1 cellular context compared by ENCODE assay signal in the genomic region with DNA sequence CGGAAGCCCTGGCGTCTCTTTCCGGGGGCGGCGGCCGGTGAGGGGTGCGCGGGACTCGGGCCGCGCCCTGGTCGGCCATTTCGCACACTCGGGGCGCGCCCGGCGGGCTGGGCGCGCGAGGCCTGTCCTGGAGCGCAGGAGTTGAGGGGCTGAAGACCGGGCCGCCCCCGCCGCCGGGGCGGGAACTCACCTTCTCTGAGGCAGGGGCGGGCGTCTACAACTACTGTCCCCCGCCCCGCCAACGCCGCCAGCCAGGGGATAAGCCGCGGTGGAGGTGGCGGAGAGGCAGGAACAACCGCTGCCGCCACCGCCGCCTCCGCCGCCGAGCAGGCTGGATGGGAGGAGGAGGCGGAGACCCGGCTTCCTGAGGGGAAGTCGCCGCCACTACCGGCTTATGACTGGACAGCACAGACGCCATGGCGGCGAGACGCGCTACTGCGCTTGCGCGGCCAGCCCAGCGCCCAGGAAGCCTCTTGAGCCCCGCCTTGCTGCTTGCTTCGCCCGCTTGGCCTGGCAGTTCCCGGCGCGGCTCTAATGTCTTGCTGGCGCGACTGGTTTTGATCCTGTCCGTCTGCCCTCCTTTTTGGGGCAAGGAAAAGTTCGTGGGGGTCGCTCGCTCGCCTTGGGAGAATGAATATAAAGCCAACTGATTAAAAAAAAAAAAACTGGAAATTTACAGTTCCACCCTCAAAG.
TF ChIP-seq lines count a peak whose summit lies in the region.

Gene KRCC1, minus strand, starts transcription at position 348 of the 693 bp plus-strand sequence. CDS start 27,220 bp downstream, outside the sequence.

TF ChIP-seq in GM12878, 131 proteins besides CTCF, POLR2A, EP300 and RAD21 (continued from another document):
- TF ChIP-seq RUNX3 (IDR thresholded peaks at IDR 0.05; ENCODE audit: low read length), result 0 out of 2 replicates have a peak, but pooled peaks have one; percentile 11
- TF ChIP-seq STAT1 (conservative IDR thresholded peaks at IDR 0.05), result 0 out of 2 replicates have a peak, but pooled peaks have one; percentile 39
- TF ChIP-seq KDM1A (IDR thresholded peaks at IDR 0.05; ENCODE audit: borderline replicate concordance), result no peak
- peak; percentile 57; the same call in 1 of the 2 replicates for TF ChIP-seq GABPA (IDR thresholded peaks at IDR 0.05; ENCODE audit: low read depth)
- TF ChIP-seq, protein P1, sequence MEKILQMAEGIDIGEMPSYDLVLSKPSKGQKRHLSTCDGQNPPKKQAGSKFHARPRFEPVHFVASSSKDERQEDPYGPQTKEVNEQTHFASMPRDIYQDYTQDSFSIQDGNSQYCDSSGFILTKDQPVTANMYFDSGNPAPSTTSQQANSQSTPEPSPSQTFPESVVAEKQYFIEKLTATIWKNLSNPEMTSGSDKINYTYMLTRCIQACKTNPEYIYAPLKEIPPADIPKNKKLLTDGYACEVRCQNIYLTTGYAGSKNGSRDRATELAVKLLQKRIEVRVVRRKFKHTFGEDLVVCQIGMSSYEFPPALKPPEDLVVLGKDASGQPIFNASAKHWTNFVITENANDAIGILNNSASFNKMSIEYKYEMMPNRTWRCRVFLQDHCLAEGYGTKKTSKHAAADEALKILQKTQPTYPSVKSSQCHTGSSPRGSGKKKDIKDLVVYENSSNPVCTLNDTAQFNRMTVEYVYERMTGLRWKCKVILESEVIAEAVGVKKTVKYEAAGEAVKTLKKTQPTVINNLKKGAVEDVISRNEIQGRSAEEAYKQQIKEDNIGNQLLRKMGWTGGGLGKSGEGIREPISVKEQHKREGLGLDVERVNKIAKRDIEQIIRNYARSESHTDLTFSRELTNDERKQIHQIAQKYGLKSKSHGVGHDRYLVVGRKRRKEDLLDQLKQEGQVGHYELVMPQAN (conservative IDR thresholded peaks at IDR 0.05), result peak; percentile 85
- TF ChIP-seq, protein P2, sequence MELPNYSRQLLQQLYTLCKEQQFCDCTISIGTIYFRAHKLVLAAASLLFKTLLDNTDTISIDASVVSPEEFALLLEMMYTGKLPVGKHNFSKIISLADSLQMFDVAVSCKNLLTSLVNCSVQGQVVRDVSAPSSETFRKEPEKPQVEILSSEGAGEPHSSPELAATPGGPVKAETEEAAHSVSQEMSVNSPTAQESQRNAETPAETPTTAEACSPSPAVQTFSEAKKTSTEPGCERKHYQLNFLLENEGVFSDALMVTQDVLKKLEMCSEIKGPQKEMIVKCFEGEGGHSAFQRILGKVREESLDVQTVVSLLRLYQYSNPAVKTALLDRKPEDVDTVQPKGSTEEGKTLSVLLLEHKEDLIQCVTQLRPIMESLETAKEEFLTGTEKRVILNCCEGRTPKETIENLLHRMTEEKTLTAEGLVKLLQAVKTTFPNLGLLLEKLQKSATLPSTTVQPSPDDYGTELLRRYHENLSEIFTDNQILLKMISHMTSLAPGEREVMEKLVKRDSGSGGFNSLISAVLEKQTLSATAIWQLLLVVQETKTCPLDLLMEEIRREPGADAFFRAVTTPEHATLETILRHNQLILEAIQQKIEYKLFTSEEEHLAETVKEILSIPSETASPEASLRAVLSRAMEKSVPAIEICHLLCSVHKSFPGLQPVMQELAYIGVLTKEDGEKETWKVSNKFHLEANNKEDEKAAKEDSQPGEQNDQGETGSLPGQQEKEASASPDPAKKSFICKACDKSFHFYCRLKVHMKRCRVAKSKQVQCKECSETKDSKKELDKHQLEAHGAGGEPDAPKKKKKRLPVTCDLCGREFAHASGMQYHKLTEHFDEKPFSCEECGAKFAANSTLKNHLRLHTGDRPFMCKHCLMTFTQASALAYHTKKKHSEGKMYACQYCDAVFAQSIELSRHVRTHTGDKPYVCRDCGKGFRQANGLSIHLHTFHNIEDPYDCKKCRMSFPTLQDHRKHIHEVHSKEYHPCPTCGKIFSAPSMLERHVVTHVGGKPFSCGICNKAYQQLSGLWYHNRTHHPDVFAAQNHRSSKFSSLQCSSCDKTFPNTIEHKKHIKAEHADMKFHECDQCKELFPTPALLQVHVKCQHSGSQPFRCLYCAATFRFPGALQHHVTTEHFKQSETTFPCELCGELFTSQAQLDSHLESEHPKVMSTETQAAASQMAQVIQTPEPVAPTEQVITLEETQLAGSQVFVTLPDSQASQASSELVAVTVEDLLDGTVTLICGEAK (IDR thresholded peaks at IDR 0.05; ENCODE audit: borderline replicate concordance), result peak; percentile 18; the same call in 1 of the 2 replicates
- TF ChIP-seq, protein P3, sequence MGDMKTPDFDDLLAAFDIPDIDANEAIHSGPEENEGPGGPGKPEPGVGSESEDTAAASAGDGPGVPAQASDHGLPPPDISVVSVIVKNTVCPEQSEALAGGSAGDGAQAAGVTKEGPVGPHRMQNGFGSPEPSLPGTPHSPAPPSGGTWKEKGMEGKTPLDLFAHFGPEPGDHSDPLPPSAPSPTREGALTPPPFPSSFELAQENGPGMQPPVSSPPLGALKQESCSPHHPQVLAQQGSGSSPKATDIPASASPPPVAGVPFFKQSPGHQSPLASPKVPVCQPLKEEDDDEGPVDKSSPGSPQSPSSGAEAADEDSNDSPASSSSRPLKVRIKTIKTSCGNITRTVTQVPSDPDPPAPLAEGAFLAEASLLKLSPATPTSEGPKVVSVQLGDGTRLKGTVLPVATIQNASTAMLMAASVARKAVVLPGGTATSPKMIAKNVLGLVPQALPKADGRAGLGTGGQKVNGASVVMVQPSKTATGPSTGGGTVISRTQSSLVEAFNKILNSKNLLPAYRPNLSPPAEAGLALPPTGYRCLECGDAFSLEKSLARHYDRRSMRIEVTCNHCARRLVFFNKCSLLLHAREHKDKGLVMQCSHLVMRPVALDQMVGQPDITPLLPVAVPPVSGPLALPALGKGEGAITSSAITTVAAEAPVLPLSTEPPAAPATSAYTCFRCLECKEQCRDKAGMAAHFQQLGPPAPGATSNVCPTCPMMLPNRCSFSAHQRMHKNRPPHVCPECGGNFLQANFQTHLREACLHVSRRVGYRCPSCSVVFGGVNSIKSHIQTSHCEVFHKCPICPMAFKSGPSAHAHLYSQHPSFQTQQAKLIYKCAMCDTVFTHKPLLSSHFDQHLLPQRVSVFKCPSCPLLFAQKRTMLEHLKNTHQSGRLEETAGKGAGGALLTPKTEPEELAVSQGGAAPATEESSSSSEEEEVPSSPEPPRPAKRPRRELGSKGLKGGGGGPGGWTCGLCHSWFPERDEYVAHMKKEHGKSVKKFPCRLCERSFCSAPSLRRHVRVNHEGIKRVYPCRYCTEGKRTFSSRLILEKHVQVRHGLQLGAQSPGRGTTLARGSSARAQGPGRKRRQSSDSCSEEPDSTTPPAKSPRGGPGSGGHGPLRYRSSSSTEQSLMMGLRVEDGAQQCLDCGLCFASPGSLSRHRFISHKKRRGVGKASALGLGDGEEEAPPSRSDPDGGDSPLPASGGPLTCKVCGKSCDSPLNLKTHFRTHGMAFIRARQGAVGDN (IDR thresholded peaks at IDR 0.05), result 0 out of 2 replicates have a peak, but pooled peaks have one; percentile 50
- TF ChIP-seq HDAC6 (IDR thresholded peaks at IDR 0.05; ENCODE audit: unreplicated experiment), result peak; percentile 82
- no peak for TF ChIP-seq TCF7 (IDR thresholded peaks at IDR 0.05; ENCODE audit: borderline replicate concordance)
- TF ChIP-seq CBFB (IDR thresholded peaks at IDR 0.05; ENCODE audit: low read depth), result 0 out of 2 replicates have a peak, but pooled peaks have one; percentile 43
- TF ChIP-seq POU2F2 (IDR thresholded peaks at IDR 0.05; ENCODE audit: borderline replicate concordance, low read depth, low read length), result peak; percentile 45; the same call in 1 of the 3 replicates
- TF ChIP-seq NBN (IDR thresholded peaks at IDR 0.05), result 0 out of 2 replicates have a peak, but pooled peaks have one; percentile 19
- peak; percentile 56 for TF ChIP-seq MXI1 (IDR thresholded peaks at IDR 0.05; ENCODE audit: low read depth, low read length)
- TF ChIP-seq RFX5 (IDR thresholded peaks at IDR 0.05; ENCODE audit: low read depth, low read length), result 0 out of 2 replicates have a peak, but pooled peaks have one; percentile 24
- peak; percentile 85; the same call in 1 of the 2 replicates for TF ChIP-seq SMAD5 (IDR thresholded peaks at IDR 0.05; ENCODE audit: low read depth)
- TF ChIP-seq SREBF1 (IDR thresholded peaks at IDR 0.05; ENCODE audit: low read length), result no peak
- TF ChIP-seq NR2F1 (conservative IDR thresholded peaks at IDR 0.05), result 0 out of 2 replicates have a peak, but pooled peaks have one; percentile 15
- TF ChIP-seq CBX5 (IDR thresholded peaks at IDR 0.05; ENCODE audit: low read depth), result 0 out of 2 replicates have a peak, but pooled peaks have one; percentile 58
- 0 out of 2 replicates have a peak, but pooled peaks have one; percentile 28 for TF ChIP-seq E2F4 (IDR thresholded peaks at IDR 0.05; ENCODE audit: low read depth, low read length)
- TF ChIP-seq PML (IDR thresholded peaks at IDR 0.05; ENCODE audit: low read length), result peak; percentile 95
- TF ChIP-seq POLR2AphosphoS2 (IDR thresholded peaks at IDR 0.05; ENCODE audit: low read depth, low read length), result peak; percentile 74
- no peak for TF ChIP-seq TCF12 (IDR thresholded peaks at IDR 0.05; ENCODE audit: low read depth, low read length)
- peak in 1 of 2 experiments; percentile 64; a peak in 2 of 3 replicates for TF ChIP-seq EGR1 (IDR thresholded peaks at IDR 0.05; ENCODE audit: borderline replicate concordance in 1 of 2, low read depth in 2 of 2, low read length in 2 of 2)
- TF ChIP-seq, protein P4, sequence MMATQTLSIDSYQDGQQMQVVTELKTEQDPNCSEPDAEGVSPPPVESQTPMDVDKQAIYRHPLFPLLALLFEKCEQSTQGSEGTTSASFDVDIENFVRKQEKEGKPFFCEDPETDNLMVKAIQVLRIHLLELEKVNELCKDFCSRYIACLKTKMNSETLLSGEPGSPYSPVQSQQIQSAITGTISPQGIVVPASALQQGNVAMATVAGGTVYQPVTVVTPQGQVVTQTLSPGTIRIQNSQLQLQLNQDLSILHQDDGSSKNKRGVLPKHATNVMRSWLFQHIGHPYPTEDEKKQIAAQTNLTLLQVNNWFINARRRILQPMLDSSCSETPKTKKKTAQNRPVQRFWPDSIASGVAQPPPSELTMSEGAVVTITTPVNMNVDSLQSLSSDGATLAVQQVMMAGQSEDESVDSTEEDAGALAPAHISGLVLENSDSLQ (IDR thresholded peaks at IDR 0.05), result peak; percentile 40
- no peak for TF ChIP-seq ELK1 (IDR thresholded peaks at IDR 0.05; ENCODE audit: low read depth, low read length)
- peak; percentile 89; the same call in 1 of the 2 replicates for TF ChIP-seq ZNF207 (IDR thresholded peaks at IDR 0.05; ENCODE audit: borderline replicate concordance)
- TF ChIP-seq, protein P5, sequence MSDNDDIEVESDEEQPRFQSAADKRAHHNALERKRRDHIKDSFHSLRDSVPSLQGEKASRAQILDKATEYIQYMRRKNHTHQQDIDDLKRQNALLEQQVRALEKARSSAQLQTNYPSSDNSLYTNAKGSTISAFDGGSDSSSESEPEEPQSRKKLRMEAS (IDR thresholded peaks at IDR 0.05; ENCODE audit: low read depth, low read length), result no peak; the same call in 1 of the 2 replicates
- no peak for TF ChIP-seq HDAC2 (IDR thresholded peaks at IDR 0.05)
- TF ChIP-seq CREB1 (IDR thresholded peaks at IDR 0.05; ENCODE audit: low read depth), result peak; percentile 40; the same call in 1 of the 2 replicates
- peak; percentile 27; the same call in 1 of the 2 replicates for TF ChIP-seq ZNF217 (IDR thresholded peaks at IDR 0.05)
- peak; percentile 93 for TF ChIP-seq YY1 (IDR thresholded peaks at IDR 0.05; ENCODE audit: low read depth, low read length)
- peak; percentile 91 for TF ChIP-seq IKZF1 (conservative IDR thresholded peaks at IDR 0.05)
- 0 out of 4 replicates have a peak, but pooled peaks of 1 of the 2 experiments have one; percentile 41 for TF ChIP-seq BHLHE40 (IDR thresholded peaks at IDR 0.05; ENCODE audit: borderline replicate concordance in 1 of 2, low read depth in 2 of 2, low read length in 1 of 2)
- peak; percentile 54; the same call in 1 of the 2 replicates for TF ChIP-seq CHD2 (IDR thresholded peaks at IDR 0.05; ENCODE audit: borderline replicate concordance, low read depth, low read length)
- TF ChIP-seq HCFC1 (IDR thresholded peaks at IDR 0.05; ENCODE audit: low read length), result peak; percentile 34
- TF ChIP-seq HDGF (IDR thresholded peaks at IDR 0.05), result peak; percentile 80; the same call in 1 of the 2 replicates
- peak; percentile 70; the same call in 1 of the 2 replicates for TF ChIP-seq SMARCA5 (IDR thresholded peaks at IDR 0.05)
- peak; percentile 25 for TF ChIP-seq KLF5 (IDR thresholded peaks at IDR 0.05; ENCODE audit: partially characterized antibody)
- TF ChIP-seq CEBPB (IDR thresholded peaks at IDR 0.05; ENCODE audit: borderline replicate concordance in 1 of 2, low read depth in 2 of 2, low read length in 2 of 2), result no peak
- TF ChIP-seq IRF3 (IDR thresholded peaks at IDR 0.05), result no peak
- no peak for TF ChIP-seq MYC (IDR thresholded peaks at IDR 0.05; ENCODE audit: insufficient read depth, insufficient read length, insufficient replicate concordance, low read length, severe bottlenecking)
- TF ChIP-seq LARP7 (IDR thresholded peaks at IDR 0.05), result peak; percentile 85
- TF ChIP-seq MTA2 (IDR thresholded peaks at IDR 0.05; ENCODE audit: low read depth), result no peak
- TF ChIP-seq TBL1XR1 (IDR thresholded peaks at IDR 0.05; ENCODE audit: low read depth, low read length), result 0 out of 2 replicates have a peak, but pooled peaks have one; percentile 12
TF ChIP-seq in GM12878: peak in this region for 42.
